Comparison of ENCODE assay signal across 9 cellular contexts in genomic region chrX:138775501-138775900, GRCh38.
DNase-seq lines count a peak whose midpoint lies in the region; ATAC-seq and TF ChIP-seq lines count a peak whose summit lies in the region.
"Had no signal": no experiment of that assay in that cellular context is flagged by ENCODE, and none has a peak within 500 bp of the region (broad histone marks: within the 10 kb centered on the region; RNA-seq: fewer than 3 reads in every experiment).

No MANE protein-coding gene starts in this region.

- H3K4me3 ChIP-seq in astrocyte of the spinal cord (ENCODE audit: low read depth, low read length), result no peak overlapping the region
- H3K4me3 ChIP-seq: lung had no signal

- in situ Hi-C loops in astrocyte of the spinal cord (cut with HindIII; ENCODE audit: low sequenced_read_pairs), result no loop called here

- ATAC-seq in HG03342 (IDR thresholded peaks at IDR 0.05; ENCODE audit: unreplicated experiment), result peak; percentile 67
- no peak for ATAC-seq in HG03432 (IDR thresholded peaks at IDR 0.05; ENCODE audit: unreplicated experiment)

- peak; percentile 18 for TF ChIP-seq CTCF in astrocyte of the spinal cord (IDR thresholded peaks at IDR 0.05; ENCODE audit: low read depth, low read length)

- no peak overlapping the region for H3K27ac ChIP-seq in caudate nucleus (ENCODE audit: low read depth, low read length)

- DNase-seq in EH (ENCODE audit: low read depth) (peak; percentile 3), astrocyte of the spinal cord (ENCODE audit: low read depth, low spot score) (peak; percentile 30), lung microvascular endothelial cell (ENCODE audit: low read depth in 2 of 2) (peak; percentile 24 to 60), caudate nucleus (lab: John Stamatoyannopoulos, UW) (no peak), NCI-H1694 treated with DMSO at 0.1 percent for 48 hours (lab: John Stamatoyannopoulos, UW) (no peak), putamen (ENCODE audit: low spot score) (no peak)

Comparison
In these comparisons a context has a peak if more than half of its experiments do, and no peak if none do; other contexts are left out.
1. DNase-seq: peak in EH (single experiment), astrocyte of the spinal cord (single experiment) and lung microvascular endothelial cell (2 of 2); none in caudate nucleus (0 of 61), NCI-H1694 treated with DMSO at 0.1 percent for 48 hours (single experiment) and putamen (single experiment).